In genomic region chr2:60818272-60818671, GRCh38 we compare ENCODE assay signal across 10 cellular contexts.
DNase-seq lines count a peak whose midpoint lies in the region; ATAC-seq and TF ChIP-seq lines count a peak whose summit lies in the region.
"Had no signal": no experiment of that assay in that cellular context is flagged by ENCODE, and none has a peak within 500 bp of the region (broad histone marks: within the 10 kb centered on the region; RNA-seq: fewer than 3 reads in every experiment).

No MANE protein-coding gene starts in this region.

- no peaks in the 10 kb centered on the region for H3K4me1 ChIP-seq in foreskin keratinocyte
- H3K4me1 ChIP-seq: left ventricle myocardium inferior had no signal

- CTCF ChIA-PET in activated CD8-positive, alpha-beta T cell treated with anti-CD3 and anti-CD28 coated beads for 36 hours (lab: Charles Lee), result interaction anchor here (0.7 to 8.6 kb wide), 15 partner anchors 12 to 181 kb away, joined by 3 to 67 read pairs (median 4); partner anchors contain the start of genes PAPOLG and REL

- H3K4me3 Mint-ChIP-seq in activated CD8-positive, alpha-beta T cell treated with anti-CD3 and anti-CD28 coated beads for 36 hours, result peak overlapping the region; percentile 36

- H3K9me3 Mint-ChIP-seq in activated CD8-positive, alpha-beta T cell treated with anti-CD3 and anti-CD28 coated beads for 36 hours, result no peaks in the 10 kb centered on the region

- no peaks in the 10 kb centered on the region for H3K27me3 Mint-ChIP-seq in activated CD8-positive, alpha-beta T cell treated with anti-CD3 and anti-CD28 coated beads for 36 hours

- H3K27me3 ChIP-seq in foreskin keratinocyte, result no peaks in the 10 kb centered on the region

- DNase-seq in DMS53 (lab: John Stamatoyannopoulos, UW) (peak; percentile 27), DMS53 treated with DMSO at 0.1 percent for 48 hours (lab: John Stamatoyannopoulos, UW; ENCODE audit: unreplicated experiment) (no peak), foreskin keratinocyte (no peak), NCI-H2107 (lab: John Stamatoyannopoulos, UW) (no peak)
- peak; percentile 85 for DNase-seq in activated CD8-positive, alpha-beta T cell treated with anti-CD3 and anti-CD28 coated beads for 36 hours
- DNase-seq in stimulated activated CD8-positive, alpha-beta memory T cell treated with anti-CD3 and anti-CD28 coated beads, Interleukin-7, amount 100 ng/mL, for 4 hours (ENCODE audit: low read depth in 2 of 2), result peak; percentile 46 to 68
- DNase-seq: left ventricle myocardium inferior had no signal

- H3K4me1 Mint-ChIP-seq in activated CD8-positive, alpha-beta T cell treated with anti-CD3 and anti-CD28 coated beads for 36 hours (ENCODE audit: low read depth), result peaks cover 50% of the 10 kb centered on the region

- peaks cover 7% of the 10 kb centered on the region for H3K36me3 Mint-ChIP-seq in activated CD8-positive, alpha-beta T cell treated with anti-CD3 and anti-CD28 coated beads for 36 hours (ENCODE audit: low read depth)

- TF ChIP-seq CTCF in activated CD8-positive, alpha-beta T cell treated with anti-CD3 and anti-CD28 coated beads for 36 hours (IDR thresholded peaks at IDR 0.05), result peak; percentile 42
- peak; percentile 60 for TF ChIP-seq CTCF in foreskin keratinocyte (conservative IDR thresholded peaks at IDR 0.05)

- no peak overlapping the region for H3K27ac ChIP-seq in foreskin keratinocyte
- H3K27ac ChIP-seq: 22Rv1, left ventricle myocardium inferior had no signal

- POLR2A ChIA-PET in activated CD8-positive, alpha-beta T cell treated with anti-CD3 and anti-CD28 coated beads for 36 hours (lab: Charles Lee), result interaction anchor here (0.6 to 4.8 kb wide), 8 partner anchors 11 to 1057 kb away, joined by 3 to 31 read pairs (median 5); partner anchors contain the start of gene REL

- intact Hi-C loops in activated CD8-positive, alpha-beta T cell treated with anti-CD3 and anti-CD28 coated beads for 36 hours (cut with micrococcal nuclease), result loop anchor here (2.0 to 5.0 kb wide), 2 partner anchors 63 to 79 kb away; partner anchors contain the start of gene REL

- ATAC-seq in activated CD8-positive, alpha-beta T cell treated with anti-CD3 and anti-CD28 coated beads for 36 hours, result peak; percentile 44
- no peak for ATAC-seq in foreskin keratinocyte
- no peak for ATAC-seq in GM19455 (IDR thresholded peaks at IDR 0.05; ENCODE audit: unreplicated experiment)
- no peak for ATAC-seq in HG03095 (IDR thresholded peaks at IDR 0.05; ENCODE audit: unreplicated experiment)

- peak overlapping the region; percentile 99 for H3K27ac Mint-ChIP-seq in activated CD8-positive, alpha-beta T cell treated with anti-CD3 and anti-CD28 coated beads for 36 hours

Comparison
In these comparisons a context has a peak if more than half of its experiments do, and no peak if none do; other contexts are left out.
1. DNase-seq: peak in DMS53 (single experiment), activated CD8-positive, alpha-beta T cell treated with anti-CD3 and anti-CD28 coated beads for 36 hours (single experiment) and stimulated activated CD8-positive, alpha-beta memory T cell treated with anti-CD3 and anti-CD28 coated beads, Interleukin-7, amount 100 ng/mL, for 4 hours (2 of 2); none in DMS53 treated with DMSO at 0.1 percent for 48 hours (single experiment), foreskin keratinocyte (0 of 2) and NCI-H2107 (single experiment).